Comparison of ENCODE assay signal across 9 cellular contexts in genomic region chr4:184807797-184808718, GRCh38. TPM values are rescaled to one million over a fixed set of nuclear protein-coding genes. Genes with fewer than 3 reads are reported as not detected.
DNase-seq lines count a peak whose midpoint lies in the region; ATAC-seq and TF ChIP-seq lines count a peak whose summit lies in the region.
"Had no signal": no experiment of that assay in that cellular context is flagged by ENCODE, and none has a peak within 500 bp of the region (broad histone marks: within the 10 kb centered on the region; RNA-seq: fewer than 3 reads in every experiment).

No MANE protein-coding gene starts in this region.

- POLR2A ChIA-PET in HEK293 (lab: Yijun Ruan, JAX) (no interaction called here), RWPE1 (lab: Yijun Ruan, JAX; ENCODE audit: low non-redundant PET) (no interaction called here)
- POLR2A ChIA-PET in activated CD8-positive, alpha-beta T cell treated with anti-CD3 and anti-CD28 coated beads for 36 hours (lab: Charles Lee), result interaction anchor here (0.9 kb wide), 1 partner anchor 316 kb away, joined by 3 read pairs; no protein-coding TSS in a partner anchor
- POLR2A ChIA-PET in activated CD4-positive, alpha-beta memory T cell treated with anti-CD3 and anti-CD28 coated beads, Interleukin-2, amount 10 ng/mL, durations not matched to agents 7 days and 5 days (lab: Charles Lee), result interaction anchor here (1.0 kb wide), 1 partner anchor 16 kb away, joined by 3 read pairs; no protein-coding TSS in a partner anchor

- peaks cover 49% of the 10 kb centered on the region for H3K4me1 Mint-ChIP-seq in chondrocyte (ENCODE audit: low read depth)
- H3K4me1 Mint-ChIP-seq in activated CD8-positive, alpha-beta T cell treated with anti-CD3 and anti-CD28 coated beads for 36 hours (ENCODE audit: low read depth), result peaks cover 9% of the 10 kb centered on the region
- peaks cover 3% of the 10 kb centered on the region for H3K4me1 Mint-ChIP-seq in activated CD4-positive, alpha-beta memory T cell treated with anti-CD3 and anti-CD28 coated beads, Interleukin-2, amount 10 ng/mL, durations not matched to agents 7 days and 5 days

- H3K4me3 ChIP-seq in HEK293 (ENCODE audit: low read depth, low read length), result no peak overlapping the region

- H3K9me3 ChIP-seq in HEK293 (ENCODE audit: control insufficient read depth, insufficient read depth, low read depth, low read length), result no peaks in the 10 kb centered on the region

- H3K27me3 ChIP-seq in foreskin keratinocyte, result no peaks in the 10 kb centered on the region

- no peaks in the 10 kb centered on the region for H3K36me3 ChIP-seq in HEK293 (ENCODE audit: control insufficient read depth in 2 of 2, insufficient read depth in 1 of 2, low read length in 2 of 2)

- no peaks in the 10 kb centered on the region for H3K9me3 Mint-ChIP-seq in chondrocyte (ENCODE audit: low read depth)
- H3K9me3 Mint-ChIP-seq in activated CD8-positive, alpha-beta T cell treated with anti-CD3 and anti-CD28 coated beads for 36 hours, result no peaks in the 10 kb centered on the region
- H3K9me3 Mint-ChIP-seq in activated CD4-positive, alpha-beta memory T cell treated with anti-CD3 and anti-CD28 coated beads, Interleukin-2, amount 10 ng/mL, durations not matched to agents 7 days and 5 days, result no peaks in the 10 kb centered on the region

- H3K27ac ChIP-seq in HEK293 (ENCODE audit: extremely low read depth, low read depth, low read length), result no peak overlapping the region
- peak overlapping the region; percentile 7; the same call in 1 of the 2 replicates for H3K27ac ChIP-seq in RWPE1
- no peak overlapping the region for H3K27ac ChIP-seq in foreskin keratinocyte

- TF ChIP-seq CTCF in HEK293 (tag by site-specific recombination; IDR thresholded peaks at IDR 0.05) (no peak), RWPE1 (conservative IDR thresholded peaks at IDR 0.05; ENCODE audit: low read depth) (no peak), foreskin keratinocyte (conservative IDR thresholded peaks at IDR 0.05) (no peak), chondrocyte (IDR thresholded peaks at IDR 0.05) (no peak)
- no peak for TF ChIP-seq CTCF in activated CD8-positive, alpha-beta T cell treated with anti-CD3 and anti-CD28 coated beads for 36 hours (IDR thresholded peaks at IDR 0.05)

- ATAC-seq in foreskin keratinocyte, result peak; percentile 40
- no peak for ATAC-seq in activated CD8-positive, alpha-beta T cell treated with anti-CD3 and anti-CD28 coated beads for 36 hours

- H3K4me3 Mint-ChIP-seq in chondrocyte (ENCODE audit: unreplicated experiment), result no peak overlapping the region
- H3K4me3 Mint-ChIP-seq in activated CD8-positive, alpha-beta T cell treated with anti-CD3 and anti-CD28 coated beads for 36 hours, result no peak overlapping the region
- no peak overlapping the region for H3K4me3 Mint-ChIP-seq in activated CD4-positive, alpha-beta memory T cell treated with anti-CD3 and anti-CD28 coated beads, Interleukin-2, amount 10 ng/mL, durations not matched to agents 7 days and 5 days

- H3K36me3 Mint-ChIP-seq in chondrocyte (ENCODE audit: low read depth), result peaks cover 3% of the 10 kb centered on the region
- H3K36me3 Mint-ChIP-seq in activated CD8-positive, alpha-beta T cell treated with anti-CD3 and anti-CD28 coated beads for 36 hours (ENCODE audit: low read depth), result no peaks in the 10 kb centered on the region
- H3K36me3 Mint-ChIP-seq in activated CD4-positive, alpha-beta memory T cell treated with anti-CD3 and anti-CD28 coated beads, Interleukin-2, amount 10 ng/mL, durations not matched to agents 7 days and 5 days (ENCODE audit: low read depth), result no peaks in the 10 kb centered on the region

- CTCF ChIA-PET in HEK293 (lab: Yijun Ruan, JAX), result no interaction called here
- CTCF ChIA-PET in RWPE1 (lab: Yijun Ruan, JAX), result no interaction called here
- CTCF ChIA-PET in activated CD8-positive, alpha-beta T cell treated with anti-CD3 and anti-CD28 coated beads for 36 hours (lab: Charles Lee), result no interaction called here
- CTCF ChIA-PET in activated CD4-positive, alpha-beta memory T cell treated with anti-CD3 and anti-CD28 coated beads, Interleukin-2, amount 10 ng/mL, durations not matched to agents 7 days and 5 days (lab: Charles Lee), result no interaction called here

- H3K27me3 Mint-ChIP-seq in chondrocyte (ENCODE audit: low read depth), result no peaks in the 10 kb centered on the region
- no peaks in the 10 kb centered on the region for H3K27me3 Mint-ChIP-seq in activated CD8-positive, alpha-beta T cell treated with anti-CD3 and anti-CD28 coated beads for 36 hours
- H3K27me3 Mint-ChIP-seq in activated CD4-positive, alpha-beta memory T cell treated with anti-CD3 and anti-CD28 coated beads, Interleukin-2, amount 10 ng/mL, durations not matched to agents 7 days and 5 days, result no peaks in the 10 kb centered on the region

- intact Hi-C loops in activated CD8-positive, alpha-beta T cell treated with anti-CD3 and anti-CD28 coated beads for 36 hours (cut with micrococcal nuclease), result no loop called here

- H3K27ac Mint-ChIP-seq in chondrocyte (ENCODE audit: unreplicated experiment), result no peak overlapping the region
- no peak overlapping the region for H3K27ac Mint-ChIP-seq in activated CD8-positive, alpha-beta T cell treated with anti-CD3 and anti-CD28 coated beads for 36 hours
- no peak overlapping the region for H3K27ac Mint-ChIP-seq in activated CD4-positive, alpha-beta memory T cell treated with anti-CD3 and anti-CD28 coated beads, Interleukin-2, amount 10 ng/mL, durations not matched to agents 7 days and 5 days

- peaks cover 12% of the 10 kb centered on the region for H3K4me1 ChIP-seq in HEK293 (ENCODE audit: control insufficient read depth, insufficient read depth, low read length)
- H3K4me1 ChIP-seq in foreskin keratinocyte, result peaks cover 25% of the 10 kb centered on the region

- DNase-seq in RWPE1 (ENCODE audit: low spot score) (no peak), foreskin keratinocyte (peak in 1 of 2 donors; percentile 68), renal cortical epithelial cell (ENCODE audit: low read depth) (peak; percentile 61), chondrocyte (ENCODE audit: low spot score) (no peak), Kasumi-1 (lab: John Stamatoyannopoulos, UW) (no peak)
- DNase-seq in activated CD8-positive, alpha-beta T cell treated with anti-CD3 and anti-CD28 coated beads for 36 hours, result no peak
- DNase-seq in activated CD4-positive, alpha-beta memory T cell treated with anti-CD3 and anti-CD28 coated beads, Interleukin-2, amount 10 ng/mL, durations not matched to agents 7 days and 5 days, result no peak
- DNase-seq: kidney had no signal

TF ChIP-seq in HEK293, 187 proteins besides CTCF, POLR2A, EP300 and RAD21 (continues in another document):
- no peak for TF ChIP-seq ZNF518A (tag by site-specific recombination; conservative IDR thresholded peaks at IDR 0.05; ENCODE audit: low read depth)
- no peak for TF ChIP-seq ZNF426 (tag by site-specific recombination; IDR thresholded peaks at IDR 0.05)
- no peak for TF ChIP-seq ZNF121 (tag by site-specific recombination; IDR thresholded peaks at IDR 0.05)
- TF ChIP-seq ZNF701 (tag by site-specific recombination; IDR thresholded peaks at IDR 0.05), result no peak
- peak; percentile 44; the same call in 1 of the 2 replicates for TF ChIP-seq ZSCAN4 (tag by site-specific recombination; IDR thresholded peaks at IDR 0.05)

RNA-seq across cellular contexts. Expression of gene ACSL1, which starts 17.7 kb away (rescaled TPM):
- total RNA-seq in foreskin keratinocyte (35.4 and 45.9 TPM in 2 replicates), renal cortical epithelial cell (151 and 221 TPM in 2 replicates), chondrocyte (40.9 to 58.1 TPM (median 41.2 TPM) in 3 replicates)
- polyA plus RNA-seq in foreskin keratinocyte, result 18.8 and 19.8 TPM in 2 replicates
- 10 to 100 TPM; 12.8 to 13.1 TPM for total RNA-seq in activated CD8-positive, alpha-beta T cell treated with anti-CD3 and anti-CD28 coated beads for 36 hours
- total RNA-seq in activated CD4-positive, alpha-beta memory T cell treated with anti-CD3 and anti-CD28 coated beads, Interleukin-2, amount 10 ng/mL, durations not matched to agents 7 days and 5 days, result 10 to 100 TPM; 16.0 to 16.1 TPM

Comparison
In these comparisons a context has a peak if more than half of its experiments do, and no peak if none do; other contexts are left out.
1. POLR2A ChIA-PET loops: an anchor here in activated CD8-positive, alpha-beta T cell treated with anti-CD3 and anti-CD28 coated beads for 36 hours (0.9 kb wide) and activated CD4-positive, alpha-beta memory T cell treated with anti-CD3 and anti-CD28 coated beads, Interleukin-2, amount 10 ng/mL, durations not matched to agents 7 days and 5 days (1.0 kb wide); none called in HEK293 and RWPE1.